10 cellular contexts compared by ENCODE assay signal in genomic region chr12:49824886-49825285, GRCh38. TPM values are rescaled to one million over a fixed set of nuclear protein-coding genes. Genes with fewer than 3 reads are reported as not detected.
DNase-seq lines count a peak whose midpoint lies in the region; ATAC-seq and TF ChIP-seq lines count a peak whose summit lies in the region.
"Had no signal": no experiment of that assay in that cellular context is flagged by ENCODE, and none has a peak within 500 bp of the region (broad histone marks: within the 10 kb centered on the region; RNA-seq: fewer than 3 reads in every experiment).

No MANE protein-coding gene starts in this region.

- intact Hi-C loops in natural killer cell (cut with micrococcal nuclease) = no loop called here

- ATAC-seq in natural killer cell treated with Interleukin-12 subunit alpha and Interleukin-12 subunit beta and Interleukin-15 and Interleukin-18, amount 100 ng/mL, for 72 hours = no peak
- no peak for ATAC-seq in natural killer cell
- no peak for ATAC-seq in HG02610 (IDR thresholded peaks at IDR 0.05; ENCODE audit: unreplicated experiment)

- TF ChIP-seq CTCF in natural killer cell (IDR thresholded peaks at IDR 0.05) (no peak), chondrocyte (IDR thresholded peaks at IDR 0.05) (no peak)

- H3K36me3 Mint-ChIP-seq in natural killer cell treated with Interleukin-12 subunit alpha and Interleukin-12 subunit beta and Interleukin-15 and Interleukin-18, amount 100 ng/mL, for 72 hours = no peaks in the 10 kb centered on the region
- no peaks in the 10 kb centered on the region for H3K36me3 Mint-ChIP-seq in natural killer cell
- peaks cover 2% of the 10 kb centered on the region for H3K36me3 Mint-ChIP-seq in chondrocyte (ENCODE audit: low read depth)

- peaks cover 0 to 7% of the 10 kb centered on the region in 2 donors for H3K27me3 Mint-ChIP-seq in natural killer cell treated with Interleukin-12 subunit alpha and Interleukin-12 subunit beta and Interleukin-15 and Interleukin-18, amount 100 ng/mL, for 72 hours
- no peaks in the 10 kb centered on the region for H3K27me3 Mint-ChIP-seq in natural killer cell (ENCODE audit: low read depth in 2 of 2)
- H3K27me3 Mint-ChIP-seq in chondrocyte (ENCODE audit: low read depth) = no peaks in the 10 kb centered on the region
- H3K27me3 Mint-ChIP-seq: activated naive CD8-positive, alpha-beta T cell; stimulated activated naive CD8-positive, alpha-beta T cell treated with anti-CD3 and anti-CD28 coated beads, Interleukin-15, Interleukin-2, amounts not matched to agents 100 ng/mL and 50 ng/mL, for 24 hours had no signal

- H3K9me3 Mint-ChIP-seq in natural killer cell treated with Interleukin-12 subunit alpha and Interleukin-12 subunit beta and Interleukin-15 and Interleukin-18, amount 100 ng/mL, for 72 hours = no peaks in the 10 kb centered on the region
- H3K9me3 Mint-ChIP-seq in natural killer cell (no peaks in the 10 kb centered on the region), chondrocyte (ENCODE audit: low read depth) (no peaks in the 10 kb centered on the region)
- H3K9me3 Mint-ChIP-seq: stimulated activated naive CD8-positive, alpha-beta T cell treated with anti-CD3 and anti-CD28 coated beads, Interleukin-15, Interleukin-2, amounts not matched to agents 100 ng/mL and 50 ng/mL, for 24 hours had no signal

- no peak overlapping the region for H3K27ac Mint-ChIP-seq in natural killer cell treated with Interleukin-12 subunit alpha and Interleukin-12 subunit beta and Interleukin-15 and Interleukin-18, amount 100 ng/mL, for 72 hours
- H3K27ac Mint-ChIP-seq in natural killer cell (peak overlapping the region in 1 of 2 donors; percentile 80), chondrocyte (ENCODE audit: unreplicated experiment) (peak overlapping the region; percentile 80)
- H3K27ac Mint-ChIP-seq: activated naive CD8-positive, alpha-beta T cell; stimulated activated naive CD8-positive, alpha-beta T cell treated with anti-CD3 and anti-CD28 coated beads, Interleukin-15, Interleukin-2, amounts not matched to agents 100 ng/mL and 50 ng/mL, for 24 hours had no signal

- H3K4me1 Mint-ChIP-seq in natural killer cell treated with Interleukin-12 subunit alpha and Interleukin-12 subunit beta and Interleukin-15 and Interleukin-18, amount 100 ng/mL, for 72 hours (ENCODE audit: low read depth in 2 of 2) = peaks cover 24 to 32% of the 10 kb centered on the region in 2 donors
- H3K4me1 Mint-ChIP-seq in natural killer cell = peaks cover 29 to 44% of the 10 kb centered on the region in 2 donors
- H3K4me1 Mint-ChIP-seq in chondrocyte (ENCODE audit: low read depth) = peaks cover 57% of the 10 kb centered on the region

- H3K4me3 Mint-ChIP-seq in natural killer cell treated with Interleukin-12 subunit alpha and Interleukin-12 subunit beta and Interleukin-15 and Interleukin-18, amount 100 ng/mL, for 72 hours = no peak overlapping the region
- no peak overlapping the region for H3K4me3 Mint-ChIP-seq in natural killer cell
- peak overlapping the region; percentile 39 for H3K4me3 Mint-ChIP-seq in chondrocyte (ENCODE audit: unreplicated experiment)
- H3K4me3 Mint-ChIP-seq: activated naive CD8-positive, alpha-beta T cell; stimulated activated naive CD8-positive, alpha-beta T cell treated with anti-CD3 and anti-CD28 coated beads, Interleukin-15, Interleukin-2, amounts not matched to agents 100 ng/mL and 50 ng/mL, for 24 hours had no signal

- peak; percentile 22 for DNase-seq in natural killer cell treated with Interleukin-12 subunit alpha and Interleukin-12 subunit beta and Interleukin-15 and Interleukin-18, amount 100 ng/mL, for 72 hours (ENCODE audit: low spot score)
- no peak for DNase-seq in natural killer cell
- DNase-seq in chondrocyte (ENCODE audit: low spot score) = no peak
- DNase-seq in midbrain (lab: John Stamatoyannopoulos, UW) = peak; percentile 43
- DNase-seq in NCI-H2029 (lab: John Stamatoyannopoulos, UW) = no peak
- DNase-seq in NCI-H226 = no peak
- DNase-seq in germinal center (ENCODE audit: low spot score) = no peak

RNA-seq across cellular contexts. Expression of gene NCKAP5L, which starts 3.3 kb away (rescaled TPM):
- total RNA-seq in natural killer cell treated with Interleukin-12 subunit alpha and Interleukin-12 subunit beta and Interleukin-15 and Interleukin-18, amount 100 ng/mL, for 72 hours = 1 to 10 TPM; 1.9 to 4.4 TPM
- total RNA-seq in natural killer cell (10 to 100 TPM; 16.7 to 19.3 (median 16.8) TPM), chondrocyte (36.3 to 47.6 TPM (median 46.0 TPM) in 3 replicates)

RNA-seq across cellular contexts. Expression of gene BCDIN3D, which starts 18.0 kb away (rescaled TPM):
- 1 to 10 TPM; 5.9 to 6.8 TPM for total RNA-seq in natural killer cell treated with Interleukin-12 subunit alpha and Interleukin-12 subunit beta and Interleukin-15 and Interleukin-18, amount 100 ng/mL, for 72 hours
- total RNA-seq in natural killer cell (1 to 10 TPM; 4.0 to 6.0 (median 4.4) TPM), chondrocyte (3.1 to 3.3 TPM (median 3.3 TPM) in 3 replicates)

Comparison
In these comparisons a context has a peak if more than half of its experiments do, and no peak if none do; other contexts are left out.
1. DNase-seq: peak in natural killer cell treated with Interleukin-12 subunit alpha and Interleukin-12 subunit beta and Interleukin-15 and Interleukin-18, amount 100 ng/mL, for 72 hours (single experiment) and midbrain (single experiment); none in natural killer cell (single experiment), chondrocyte (single experiment), NCI-H2029 (single experiment), NCI-H226 (single experiment) and germinal center (single experiment).